ENCODE assay signal across 12 cellular contexts in the genomic region with DNA sequence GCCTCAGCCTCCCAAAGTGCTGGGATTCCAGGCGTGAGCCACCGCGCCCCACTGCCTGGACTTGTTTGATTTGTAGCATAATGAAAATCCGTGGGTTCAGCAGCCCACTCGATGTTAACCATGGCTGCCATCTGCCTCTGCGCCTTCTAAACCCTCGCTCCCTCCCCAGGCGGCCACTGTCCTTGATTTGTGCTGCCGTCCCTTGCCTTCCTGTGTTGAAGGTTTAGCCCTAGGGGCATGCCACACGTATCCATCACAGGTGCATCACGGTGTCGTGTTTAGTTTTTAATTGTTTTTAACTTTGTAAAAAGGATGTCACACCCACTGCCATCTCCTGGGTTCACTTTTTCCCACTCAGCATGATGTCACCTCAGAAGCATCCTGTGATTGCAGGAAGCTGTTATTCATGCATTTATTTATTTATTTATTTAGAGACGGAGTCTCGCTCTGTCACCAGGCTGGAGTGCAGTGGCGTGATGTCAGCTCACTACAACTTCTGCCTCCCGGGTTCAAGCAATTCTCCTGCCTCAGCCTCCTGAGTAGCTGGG. TPM values are rescaled to one million over a fixed set of nuclear protein-coding genes. Genes with fewer than 3 reads are reported as not detected.
DNase-seq lines count a peak whose midpoint lies in the region; ATAC-seq and TF ChIP-seq lines count a peak whose summit lies in the region.
"Had no signal": no experiment of that assay in that cellular context is flagged by ENCODE, and none has a peak within 500 bp of the region (broad histone marks: within the 10 kb centered on the region; RNA-seq: fewer than 3 reads in every experiment).

No MANE protein-coding gene starts in this region.

- H3K4me3 ChIP-seq in fibroblast of lung (replicated peaks in 1 of 4; ENCODE audit: control extremely low read depth in 1 of 4, insufficient read depth in 1 of 4, low read depth in 3 of 4, low read length in 4 of 4): no peak overlapping the region
- H3K4me3 ChIP-seq in CD4-positive, alpha-beta memory T cell (ENCODE audit: low read length in 2 of 2): no peak overlapping the region
- H3K4me3 ChIP-seq: left lung, right lobe of liver had no signal

- no peak for ATAC-seq in left lobe of liver
- ATAC-seq: left lung had no signal

- intact Hi-C loops in CD4-positive, alpha-beta memory T cell (cut with micrococcal nuclease): no loop called here

- H3K27ac Mint-ChIP-seq in CD4-positive, alpha-beta memory T cell: peak overlapping the region in 1 of 7 donors; percentile 70

- DNase-seq in NCI-H1436 (lab: John Stamatoyannopoulos, UW): peak; percentile 37
- DNase-seq in NCI-H1436 treated with DMSO at 0.1 percent for 48 hours (lab: John Stamatoyannopoulos, UW): no peak
- DNase-seq in RKO (ENCODE audit: low spot score): peak; percentile 81
- DNase-seq in fibroblast of lung (ENCODE audit: low read depth in 2 of 2): peak; percentile 27 to 76
- DNase-seq in stromal cell of bone marrow (ENCODE audit: low read depth): peak; percentile 26
- DNase-seq in hippocampal formation (lab: John Stamatoyannopoulos, UW): no peak
- no peak for DNase-seq in CD4-positive, alpha-beta memory T cell
- no peak for DNase-seq in left lobe of liver (ENCODE audit: low spot score)
- DNase-seq: activated CD4-positive, CD25-positive, alpha-beta regulatory T cell treated with anti-CD3 and anti-CD28 coated beads, Interleukin-2, amount 50 U/mL, for 72 hours; activated naive CD4-positive, alpha-beta T cell treated with Interleukin-2 at 50 U/mL for 16 hours; left lung; right lobe of liver had no signal

- CTCF ChIA-PET in CD4-positive, alpha-beta memory T cell (lab: Charles Lee; ENCODE audit: partially characterized antibody): no interaction called here

- H4K20me1 ChIP-seq in fibroblast of lung (ENCODE audit: control insufficient read depth, extremely low read depth, insufficient read depth, low read length): no peaks in the 10 kb centered on the region

- H3K36me3 Mint-ChIP-seq in CD4-positive, alpha-beta memory T cell: no peaks in the 10 kb centered on the region

- no peaks in the 10 kb centered on the region for H3K9me3 ChIP-seq in fibroblast of lung (ENCODE audit: control insufficient read depth, insufficient read depth, low read depth, low read length)
- no peaks in the 10 kb centered on the region for H3K9me3 ChIP-seq in CD4-positive, alpha-beta memory T cell (ENCODE audit: control insufficient read depth in 1 of 2, low read length in 2 of 2)
- H3K9me3 ChIP-seq: left lung, right lobe of liver had no signal

- no peak for TF ChIP-seq CTCF in fibroblast of lung (conservative IDR thresholded peaks at IDR 0.05 in 1 of 2, IDR thresholded peaks at IDR 0.05 in 1 of 2; ENCODE audit: low read depth in 1 of 2, low read length in 2 of 2)

- no peak overlapping the region for H2AFZ ChIP-seq in fibroblast of lung (ENCODE audit: low read length)

- H3K79me2 ChIP-seq in fibroblast of lung (ENCODE audit: control insufficient read depth, insufficient read depth, low read length): no peaks in the 10 kb centered on the region

- POLR2A ChIA-PET in CD4-positive, alpha-beta memory T cell (lab: Charles Lee; ENCODE audit: partially characterized antibody): no interaction called here

- H3K4me1 ChIP-seq in fibroblast of lung (ENCODE audit: control insufficient read depth, extremely low read depth, insufficient read depth, low read length): peaks cover 5% of the 10 kb centered on the region
- no peaks in the 10 kb centered on the region for H3K4me1 ChIP-seq in CD4-positive, alpha-beta memory T cell (ENCODE audit: insufficient read depth, low read length)
- H3K4me1 ChIP-seq: right lobe of liver had no signal

- H3K27me3 Mint-ChIP-seq in CD4-positive, alpha-beta memory T cell: no peaks in the 10 kb centered on the region

- no peak overlapping the region for H3K27ac ChIP-seq in fibroblast of lung (ENCODE audit: insufficient read depth, low read length)
- H3K27ac ChIP-seq in CD4-positive, alpha-beta memory T cell (ENCODE audit: low read depth, low read length): no peak overlapping the region
- H3K27ac ChIP-seq: left lung, right lobe of liver had no signal

- no peaks in the 10 kb centered on the region for H3K4me1 Mint-ChIP-seq in CD4-positive, alpha-beta memory T cell

- H3K9me3 Mint-ChIP-seq in CD4-positive, alpha-beta memory T cell: peaks cover 0 to 12% (median under 1%) of the 10 kb centered on the region in 8 donors

- no peak overlapping the region for H3K4me2 ChIP-seq in fibroblast of lung (ENCODE audit: extremely low read depth, insufficient read depth, low read length)

- H3K4me3 Mint-ChIP-seq in CD4-positive, alpha-beta memory T cell: no peak overlapping the region

- no peak overlapping the region for H3K9ac ChIP-seq in fibroblast of lung (ENCODE audit: insufficient read depth, low read length)

- no peaks in the 10 kb centered on the region for H3K36me3 ChIP-seq in fibroblast of lung (ENCODE audit: control insufficient read depth, insufficient read depth, low read length)
- H3K36me3 ChIP-seq in CD4-positive, alpha-beta memory T cell (ENCODE audit: insufficient read depth, low read length): no peaks in the 10 kb centered on the region
- H3K36me3 ChIP-seq: left lung, right lobe of liver had no signal

- no peaks in the 10 kb centered on the region for H3K27me3 ChIP-seq in fibroblast of lung (ENCODE audit: control insufficient read depth, insufficient read depth, low read length)
- no peaks in the 10 kb centered on the region for H3K27me3 ChIP-seq in CD4-positive, alpha-beta memory T cell (ENCODE audit: insufficient read depth, low read length)
- H3K27me3 ChIP-seq: left lung, right lobe of liver had no signal

RNA-seq across cellular contexts. Expression of a gene that starts 24.5 kb away (rescaled TPM):
- total RNA-seq in fibroblast of lung (8.5 and 14.9 TPM in 2 replicates), left lobe of liver (40.3 TPM)
- polyA plus RNA-seq in fibroblast of lung: 3.3 and 4.0 TPM in 2 replicates
- polyA plus RNA-seq in fibroblast of lung (2012): 9.0 and 10.8 TPM in 2 replicates
- 5.3 and 6.0 TPM in 2 replicates for polyA minus RNA-seq in fibroblast of lung (ENCODE audit: low replicate concordance)
- total RNA-seq in CD4-positive, alpha-beta memory T cell: 10 to 100 TPM; 45.8 to 55.7 TPM
- polyA plus RNA-seq in CD4-positive, alpha-beta memory T cell: 1 to 10 TPM in 1 of 2 donors, under 1 TPM in 1; 0.08 to 1.7 TPM

RNA-seq across cellular contexts. Expression of a gene that starts 41.8 kb away (rescaled TPM):
- total RNA-seq in fibroblast of lung: 10.8 and 13.5 TPM in 2 replicates
- polyA plus RNA-seq in fibroblast of lung: 3.2 and 5.2 TPM in 2 replicates
- 6.0 and 13.0 TPM in 2 replicates for polyA plus RNA-seq in fibroblast of lung (2012)
- 7.1 and 9.2 TPM in 2 replicates for polyA minus RNA-seq in fibroblast of lung (ENCODE audit: low replicate concordance)
- total RNA-seq in CD4-positive, alpha-beta memory T cell: under 1 TPM; 0.32 to 0.94 TPM
- not detected for polyA plus RNA-seq in CD4-positive, alpha-beta memory T cell
- 1.1 TPM for total RNA-seq in left lobe of liver

RNA-seq across cellular contexts. Expression of a gene that starts 59.1 kb away (rescaled TPM):
- total RNA-seq in fibroblast of lung: 7.2 and 10.1 TPM in 2 replicates
- polyA plus RNA-seq in fibroblast of lung: 8.3 and 13.7 TPM in 2 replicates
- 11.7 and 23.1 TPM in 2 replicates for polyA plus RNA-seq in fibroblast of lung (2012)
- 19.0 and 25.9 TPM in 2 replicates for polyA minus RNA-seq in fibroblast of lung (ENCODE audit: low replicate concordance)
- 10 to 100 TPM; 41.8 to 48.1 TPM for total RNA-seq in CD4-positive, alpha-beta memory T cell
- polyA plus RNA-seq in CD4-positive, alpha-beta memory T cell: 10 to 100 TPM; 12.0 to 28.1 TPM
- 19.6 TPM for total RNA-seq in left lobe of liver

Comparison
In these comparisons a context has a peak if more than half of its experiments do, and no peak if none do; other contexts are left out.
1. DNase-seq: peak in NCI-H1436 (single experiment), RKO (single experiment), fibroblast of lung (2 of 2) and stromal cell of bone marrow (single experiment); none in NCI-H1436 treated with DMSO at 0.1 percent for 48 hours (single experiment), hippocampal formation (0 of 2), CD4-positive, alpha-beta memory T cell (0 of 5) and left lobe of liver (single experiment).